In genomic region chr4:15765306-15765705, GRCh38 we compare ENCODE assay signal across 14 cellular contexts. TPM values are rescaled to one million over a fixed set of nuclear protein-coding genes. Genes with fewer than 3 reads are reported as not detected.
DNase-seq lines count a peak whose midpoint lies in the region; ATAC-seq and TF ChIP-seq lines count a peak whose summit lies in the region.
"Had no signal": no experiment of that assay in that cellular context is flagged by ENCODE, and none has a peak within 500 bp of the region (broad histone marks: within the 10 kb centered on the region; RNA-seq: fewer than 3 reads in every experiment).

No MANE protein-coding gene starts in this region.

- intact Hi-C loops in CD8-positive, alpha-beta T cell (cut with DNase I, micrococcal nuclease), result no loop called here

- H3K9me3 Mint-ChIP-seq in CD8-positive, alpha-beta T cell, result no peaks in the 10 kb centered on the region
- no peaks in the 10 kb centered on the region; the same call in 2 of the 3 replicates for H3K9me3 Mint-ChIP-seq in GM23338

- H3K36me3 ChIP-seq in CD8-positive, alpha-beta T cell (ENCODE audit: insufficient read depth, low read length), result no peaks in the 10 kb centered on the region
- H3K36me3 ChIP-seq in GM23338 (ENCODE audit: insufficient read depth) (no peaks in the 10 kb centered on the region), MM.1S (replicated peaks; ENCODE audit: insufficient read depth, low read length) (no peaks in the 10 kb centered on the region)
- H3K36me3 ChIP-seq: right lobe of liver, thoracic aorta had no signal

- CTCF ChIA-PET in CD8-positive, alpha-beta T cell (lab: Charles Lee), result interaction anchor here (3.6 kb wide), 1 partner anchor 9 kb away, joined by 26 read pairs; no protein-coding TSS in a partner anchor

- no peaks in the 10 kb centered on the region for H3K36me3 Mint-ChIP-seq in CD8-positive, alpha-beta T cell
- H3K36me3 Mint-ChIP-seq in GM23338 (ENCODE audit: low read depth) (no peaks in the 10 kb centered on the region), T-helper 17 cell (ENCODE audit: low read depth) (no peaks in the 10 kb centered on the region)

- no peak for ATAC-seq in CD8-positive, alpha-beta T cell
- ATAC-seq in GM23338 (no peak), T-helper 17 cell (no peak), HG03442 (IDR thresholded peaks at IDR 0.05; ENCODE audit: unreplicated experiment) (no peak), esophagus mucosa (no peak)

- no peak overlapping the region for H3K4me3 Mint-ChIP-seq in CD8-positive, alpha-beta T cell
- H3K4me3 Mint-ChIP-seq in GM23338, result no peak overlapping the region
- no peak overlapping the region for H3K4me3 Mint-ChIP-seq in T-helper 17 cell

- no peaks in the 10 kb centered on the region for H3K9me3 ChIP-seq in CD8-positive, alpha-beta T cell (ENCODE audit: low read length)
- H3K9me3 ChIP-seq in T-helper 17 cell (ENCODE audit: control insufficient read depth, low read length, poor library complexity, severe bottlenecking), result no peaks in the 10 kb centered on the region
- H3K9me3 ChIP-seq in MM.1S (replicated peaks; ENCODE audit: insufficient read depth, low read length), result no peaks in the 10 kb centered on the region
- H3K9me3 ChIP-seq: right lobe of liver, thoracic aorta had no signal

- H3K27ac ChIP-seq in CD8-positive, alpha-beta T cell (ENCODE audit: low read depth, low read length), result no peak overlapping the region
- H3K27ac ChIP-seq in GM23338 (ENCODE audit: low read depth) (no peak overlapping the region), MM.1S (ENCODE audit: low read length) (no peak overlapping the region)
- H3K27ac ChIP-seq: right lobe of liver, thoracic aorta had no signal

- H3K27me3 Mint-ChIP-seq in CD8-positive, alpha-beta T cell (ENCODE audit: low read depth), result no peaks in the 10 kb centered on the region
- H3K27me3 Mint-ChIP-seq in GM23338 (ENCODE audit: insufficient read depth, low read depth, poor library complexity) (peaks cover 6% of the 10 kb centered on the region), T-helper 17 cell (no peaks in the 10 kb centered on the region)

- no peak for TF ChIP-seq CTCF in CD8-positive, alpha-beta T cell (IDR thresholded peaks at IDR 0.05)
- no peak for TF ChIP-seq CTCF in GM23338 (conservative IDR thresholded peaks at IDR 0.05; ENCODE audit: low read depth in 2 of 2)
- no peak for TF ChIP-seq CTCF in MM.1S (IDR thresholded peaks at IDR 0.05; ENCODE audit: low read length)

- H2AFZ ChIP-seq in GM23338, result peak overlapping the region; percentile 89; the same call in 1 of the 2 replicates
- H2AFZ ChIP-seq in MM.1S (ENCODE audit: low read length), result no peak overlapping the region

- no peak overlapping the region for H3K4me3 ChIP-seq in CD8-positive, alpha-beta T cell (ENCODE audit: low read depth, low read length)
- H3K4me3 ChIP-seq in GM23338, result no peak overlapping the region
- no peak overlapping the region for H3K4me3 ChIP-seq in MM.1S (ENCODE audit: low read length)
- H3K4me3 ChIP-seq: right lobe of liver, thoracic aorta had no signal

- H3K9ac ChIP-seq in MM.1S (ENCODE audit: low read length), result no peak overlapping the region

- H3K4me1 Mint-ChIP-seq in CD8-positive, alpha-beta T cell (ENCODE audit: low read depth), result peaks cover 41% of the 10 kb centered on the region
- H3K4me1 Mint-ChIP-seq in GM23338 (0 out of 3 replicates have a peak, but pooled peaks cover 2% of the 10 kb centered on the region), T-helper 17 cell (peaks cover 18% of the 10 kb centered on the region)

- no peak overlapping the region for H3K4me2 ChIP-seq in GM23338
- H3K4me2 ChIP-seq in MM.1S (ENCODE audit: low read depth, low read length), result no peak overlapping the region; the same call in 1 of the 2 replicates

- H3K9me2 ChIP-seq in GM23338 (ENCODE audit: insufficient read depth), result no peaks in the 10 kb centered on the region
- H3K9me2 ChIP-seq in MM.1S (replicated peaks; ENCODE audit: insufficient read depth, low read length), result no peaks in the 10 kb centered on the region

- H3K27ac Mint-ChIP-seq in CD8-positive, alpha-beta T cell, result peak overlapping the region; percentile 89
- no peak overlapping the region for H3K27ac Mint-ChIP-seq in GM23338
- peak overlapping the region; percentile 6 for H3K27ac Mint-ChIP-seq in T-helper 17 cell

- DNase-seq in CD8-positive, alpha-beta T cell, result no peak
- DNase-seq in GM23338 (ENCODE audit: low spot score), result no peak
- DNase-seq in T-helper 17 cell, result no peak
- DNase-seq in dermis microvascular lymphatic vessel endothelial cell (ENCODE audit: low read depth in 2 of 2), result peak; percentile 45 to 72
- no peak for DNase-seq in MM.1S
- DNase-seq: activated gamma-delta T cell; MV-4-11; NCI-H2107; right lobe of liver; stimulated activated CD4-positive, alpha-beta T cell treated with anti-CD3 and anti-CD28 coated beads, Interleukin-2, amount 100 ng/mL, for 48 hours had no signal

- POLR2A ChIA-PET in CD8-positive, alpha-beta T cell (lab: Charles Lee), result interaction anchor here (1.4 to 2.6 kb wide), 2 partner anchors 8 to 14 kb away, joined by 7 to 36 read pairs; no protein-coding TSS in a partner anchor

- H3F3A ChIP-seq in GM23338 (replicated peaks; ENCODE audit: low read depth) (no peaks in the 10 kb centered on the region), MM.1S (ENCODE audit: insufficient read depth, low read length) (peaks cover 26% of the 10 kb centered on the region)

- no peaks in the 10 kb centered on the region for H3K79me2 ChIP-seq in GM23338 (replicated peaks; ENCODE audit: insufficient read depth)
- H3K79me2 ChIP-seq in MM.1S (ENCODE audit: low read length), result no peaks in the 10 kb centered on the region

- H3K27me3 ChIP-seq in CD8-positive, alpha-beta T cell (ENCODE audit: insufficient read depth, low read length), result no peaks in the 10 kb centered on the region
- no peaks in the 10 kb centered on the region for H3K27me3 ChIP-seq in GM23338 (ENCODE audit: insufficient read depth)
- H3K27me3 ChIP-seq in MM.1S (replicated peaks; ENCODE audit: insufficient read depth, low read length), result 0 out of 2 replicates have a peak, but pooled peaks cover 4% of the 10 kb centered on the region
- H3K27me3 ChIP-seq: right lobe of liver had no signal

- H4K20me1 ChIP-seq in GM23338 (replicated peaks; ENCODE audit: insufficient read depth), result no peaks in the 10 kb centered on the region
- H4K20me1 ChIP-seq in MM.1S (ENCODE audit: insufficient read depth, low read length), result no peaks in the 10 kb centered on the region

- H3K4me1 ChIP-seq in CD8-positive, alpha-beta T cell (ENCODE audit: insufficient read depth, low read length), result peaks cover 40% of the 10 kb centered on the region
- H3K4me1 ChIP-seq in GM23338 (ENCODE audit: insufficient read depth) (no peaks in the 10 kb centered on the region), MM.1S (ENCODE audit: low read length) (peaks cover 41% of the 10 kb centered on the region)
- H3K4me1 ChIP-seq: right lobe of liver had no signal

TF ChIP-seq in GM23338, 12 proteins besides CTCF, POLR2A, EP300 and RAD21 (continues in another document):
- TF ChIP-seq JUNB (IDR thresholded peaks at IDR 0.05; ENCODE audit: unreplicated experiment) (no peak), ETS1 (IDR thresholded peaks at IDR 0.05) (no peak), ZNF114 (CRISPR knock-in tag; IDR thresholded peaks at IDR 0.05) (no peak)

RNA-seq across cellular contexts. Expression of gene CD38, which starts 12.8 kb away (rescaled TPM):
- 1 to 10 TPM; 3.5 to 6.2 TPM for total RNA-seq in CD8-positive, alpha-beta T cell
- total RNA-seq in GM23338 (2014; rRNA removed; shearing (Covaris generic)), result 0.04 and 0.17 TPM in 2 replicates
- 0.10 and 0.24 TPM in 2 replicates for polyA plus RNA-seq in GM23338 (2016; fragmentation: Nextera tagmentation; extraction: Ambion mirVana)
- total RNA-seq in T-helper 17 cell, result 1 to 10 TPM; 1.4 TPM
- 3.6 and 44.6 TPM in 2 replicates for total RNA-seq in dermis microvascular lymphatic vessel endothelial cell
- total RNA-seq in esophagus mucosa, result 2.6 TPM
- polyA plus RNA-seq: BJ had no signal

Comparison
In these comparisons a context has a peak if more than half of its experiments do, and no peak if none do; other contexts are left out.
1. DNase-seq: peak in dermis microvascular lymphatic vessel endothelial cell (2 of 2); none in CD8-positive, alpha-beta T cell (0 of 7), GM23338 (single experiment), T-helper 17 cell (0 of 3) and MM.1S (single experiment).